In genomic region chr3:185959609-185960517, GRCh38 we compare ENCODE assay signal across 9 cellular contexts. TPM values are rescaled to one million over a fixed set of nuclear protein-coding genes. Genes with fewer than 3 reads are reported as not detected.
DNase-seq lines count a peak whose midpoint lies in the region; ATAC-seq and TF ChIP-seq lines count a peak whose summit lies in the region.
"Had no signal": no experiment of that assay in that cellular context is flagged by ENCODE, and none has a peak within 500 bp of the region (broad histone marks: within the 10 kb centered on the region; RNA-seq: fewer than 3 reads in every experiment).

No MANE protein-coding gene starts in this region.

- DNase-seq in AG04449 (ENCODE audit: low read depth, low spot score) (peak; percentile 41), HL-60 (ENCODE audit: low read depth in 1 of 2, low spot score in 1 of 2) (peak; percentile 12 to 63), left colon (peak in 1 of 2 donors; percentile 41), NCI-H82 (lab: John Stamatoyannopoulos, UW) (no peak), KG1 (lab: John Stamatoyannopoulos, UW) (no peak), mesothelial cell of epicardium (ENCODE audit: low spot score in 2 of 2, unreplicated experiment in 2 of 2) (no peak)
- DNase-seq in activated CD8-positive, alpha-beta T cell treated with anti-CD3 and anti-CD28 coated beads, Interleukin-2, amount 10 ng/mL, durations not matched to agents 7 days and 5 days, result no peak
- no peak for DNase-seq in activated CD4-positive, alpha-beta memory T cell treated with anti-CD3 and anti-CD28 coated beads for 36 hours

- H3K36me3 Mint-ChIP-seq in activated CD8-positive, alpha-beta T cell treated with anti-CD3 and anti-CD28 coated beads, Interleukin-2, amount 10 ng/mL, durations not matched to agents 7 days and 5 days (ENCODE audit: low read depth), result no peaks in the 10 kb centered on the region
- H3K36me3 Mint-ChIP-seq in activated CD4-positive, alpha-beta memory T cell treated with anti-CD3 and anti-CD28 coated beads for 36 hours, result no peaks in the 10 kb centered on the region
- H3K36me3 Mint-ChIP-seq in mesothelial cell of epicardium, result no peaks in the 10 kb centered on the region

- H3K4me3 Mint-ChIP-seq in activated CD8-positive, alpha-beta T cell treated with anti-CD3 and anti-CD28 coated beads, Interleukin-2, amount 10 ng/mL, durations not matched to agents 7 days and 5 days, result no peak overlapping the region
- no peak overlapping the region for H3K4me3 Mint-ChIP-seq in activated CD4-positive, alpha-beta memory T cell treated with anti-CD3 and anti-CD28 coated beads for 36 hours
- H3K4me3 Mint-ChIP-seq in mesothelial cell of epicardium, result no peak overlapping the region

- H3K4me3 ChIP-seq in AG04449 (ENCODE audit: low read depth, low read length) (no peak overlapping the region), HL-60 (replicated peaks; ENCODE audit: insufficient read depth, low read length) (no peak overlapping the region)

- H3K4me1 Mint-ChIP-seq in activated CD8-positive, alpha-beta T cell treated with anti-CD3 and anti-CD28 coated beads, Interleukin-2, amount 10 ng/mL, durations not matched to agents 7 days and 5 days (ENCODE audit: low read depth), result no peaks in the 10 kb centered on the region
- no peaks in the 10 kb centered on the region for H3K4me1 Mint-ChIP-seq in activated CD4-positive, alpha-beta memory T cell treated with anti-CD3 and anti-CD28 coated beads for 36 hours (ENCODE audit: low read depth)
- no peaks in the 10 kb centered on the region for H3K4me1 Mint-ChIP-seq in mesothelial cell of epicardium

- CTCF ChIA-PET in AG04449 (lab: Yijun Ruan, JAX), result interaction anchor here (0.8 to 10.1 kb wide), 5 partner anchors 9 to 655 kb away, joined by 4 to 172 read pairs (median 5); no protein-coding TSS in a partner anchor
- CTCF ChIA-PET in activated CD8-positive, alpha-beta T cell treated with anti-CD3 and anti-CD28 coated beads, Interleukin-2, amount 10 ng/mL, durations not matched to agents 7 days and 5 days (lab: Charles Lee), result interaction anchor here (1.0 to 9.5 kb wide), 2 partner anchors 16 to 657 kb away, joined by 3 to 123 read pairs; no protein-coding TSS in a partner anchor
- CTCF ChIA-PET in activated CD4-positive, alpha-beta memory T cell treated with anti-CD3 and anti-CD28 coated beads for 36 hours (lab: Charles Lee), result interaction anchor here (0.5 to 11.9 kb wide), 4 partner anchors 16 to 581 kb away, joined by 3 to 120 read pairs (median 4); no protein-coding TSS in a partner anchor

- peak overlapping the region; percentile 39 for H3K27ac Mint-ChIP-seq in activated CD8-positive, alpha-beta T cell treated with anti-CD3 and anti-CD28 coated beads, Interleukin-2, amount 10 ng/mL, durations not matched to agents 7 days and 5 days
- H3K27ac Mint-ChIP-seq in activated CD4-positive, alpha-beta memory T cell treated with anti-CD3 and anti-CD28 coated beads for 36 hours, result no peak overlapping the region
- H3K27ac Mint-ChIP-seq in mesothelial cell of epicardium, result no peak overlapping the region

- no peaks in the 10 kb centered on the region for H3K27me3 ChIP-seq in HL-60 (ENCODE audit: insufficient read depth, poor library complexity, severe bottlenecking)

- no peak for ATAC-seq in activated CD8-positive, alpha-beta T cell treated with anti-CD3 and anti-CD28 coated beads, Interleukin-2, amount 10 ng/mL, durations not matched to agents 7 days and 5 days
- ATAC-seq in left colon, result peak; percentile 66

- peak overlapping the region; percentile 57 for H3K27ac ChIP-seq in HL-60 (replicated peaks)
- H3K27ac ChIP-seq: VCaP had no signal

- TF ChIP-seq CTCF in AG04449 (IDR thresholded peaks at IDR 0.05; ENCODE audit: insufficient read depth, low read length, missing control alignments), result no peak
- no peak for TF ChIP-seq CTCF in HL-60 (IDR thresholded peaks at IDR 0.05; ENCODE audit: insufficient read depth, low read length)
- TF ChIP-seq CTCF in mesothelial cell of epicardium (IDR thresholded peaks at IDR 0.05; ENCODE audit: unreplicated experiment), result no peak

- POLR2A ChIA-PET in AG04449 (lab: Yijun Ruan, JAX), result interaction anchor here (0.6 to 1.0 kb wide), 3 partner anchors 16 to 610 kb away, joined by 3 to 6 read pairs (median 4); no protein-coding TSS in a partner anchor
- POLR2A ChIA-PET in activated CD8-positive, alpha-beta T cell treated with anti-CD3 and anti-CD28 coated beads, Interleukin-2, amount 10 ng/mL, durations not matched to agents 7 days and 5 days (lab: Charles Lee), result interaction anchor here (1.0 to 1.2 kb wide), 2 partner anchors 17 to 22 kb away, joined by 3 to 6 read pairs; partner anchors contain the start of gene TRA2B
- POLR2A ChIA-PET in activated CD4-positive, alpha-beta memory T cell treated with anti-CD3 and anti-CD28 coated beads for 36 hours (lab: Charles Lee), result interaction anchor here (1.0 to 1.9 kb wide), 2 partner anchors 15 to 16 kb away, joined by 3 to 7 read pairs; no protein-coding TSS in a partner anchor

- H3K9me3 Mint-ChIP-seq in activated CD8-positive, alpha-beta T cell treated with anti-CD3 and anti-CD28 coated beads, Interleukin-2, amount 10 ng/mL, durations not matched to agents 7 days and 5 days (ENCODE audit: insufficient read depth), result no peaks in the 10 kb centered on the region
- no peaks in the 10 kb centered on the region for H3K9me3 Mint-ChIP-seq in activated CD4-positive, alpha-beta memory T cell treated with anti-CD3 and anti-CD28 coated beads for 36 hours
- H3K9me3 Mint-ChIP-seq in mesothelial cell of epicardium, result no peaks in the 10 kb centered on the region

- intact Hi-C loops in left colon (cut with DNase I, micrococcal nuclease), result no loop called here
- intact Hi-C loops in activated CD4-positive, alpha-beta memory T cell treated with anti-CD3 and anti-CD28 coated beads for 36 hours (cut with micrococcal nuclease), result loop anchor here (1.0 kb wide), 1 partner anchor 17 kb away; no protein-coding TSS in a partner anchor

- peaks cover 14% of the 10 kb centered on the region for H3K27me3 Mint-ChIP-seq in activated CD8-positive, alpha-beta T cell treated with anti-CD3 and anti-CD28 coated beads, Interleukin-2, amount 10 ng/mL, durations not matched to agents 7 days and 5 days (ENCODE audit: low read depth)
- H3K27me3 Mint-ChIP-seq in activated CD4-positive, alpha-beta memory T cell treated with anti-CD3 and anti-CD28 coated beads for 36 hours, result peaks cover 2% of the 10 kb centered on the region
- H3K27me3 Mint-ChIP-seq in mesothelial cell of epicardium (ENCODE audit: low read depth), result peaks cover 11% of the 10 kb centered on the region

RNA-seq across cellular contexts. Expression of gene TRA2B, which starts 22.0 kb away (rescaled TPM):
- 100 to 1,000 TPM; 271 to 277 TPM for total RNA-seq in activated CD8-positive, alpha-beta T cell treated with anti-CD3 and anti-CD28 coated beads, Interleukin-2, amount 10 ng/mL, durations not matched to agents 7 days and 5 days
- total RNA-seq in left colon (10 to 100 TPM; 74.2 to 85.3 TPM), mesothelial cell of epicardium (217 to 228 TPM (median 222 TPM) in 3 replicates)
- 100 to 1,000 TPM; 184 to 187 TPM for total RNA-seq in activated CD4-positive, alpha-beta memory T cell treated with anti-CD3 and anti-CD28 coated beads for 36 hours

Comparison
In these comparisons a context has a peak if more than half of its experiments do, and no peak if none do; other contexts are left out.
1. DNase-seq: peak in AG04449 (single experiment) and HL-60 (2 of 2); none in activated CD8-positive, alpha-beta T cell treated with anti-CD3 and anti-CD28 coated beads, Interleukin-2, amount 10 ng/mL, durations not matched to agents 7 days and 5 days (single experiment), NCI-H82 (single experiment), activated CD4-positive, alpha-beta memory T cell treated with anti-CD3 and anti-CD28 coated beads for 36 hours (single experiment), KG1 (single experiment) and mesothelial cell of epicardium (0 of 2).